8 cellular contexts compared by ENCODE assay signal in the genomic region with DNA sequence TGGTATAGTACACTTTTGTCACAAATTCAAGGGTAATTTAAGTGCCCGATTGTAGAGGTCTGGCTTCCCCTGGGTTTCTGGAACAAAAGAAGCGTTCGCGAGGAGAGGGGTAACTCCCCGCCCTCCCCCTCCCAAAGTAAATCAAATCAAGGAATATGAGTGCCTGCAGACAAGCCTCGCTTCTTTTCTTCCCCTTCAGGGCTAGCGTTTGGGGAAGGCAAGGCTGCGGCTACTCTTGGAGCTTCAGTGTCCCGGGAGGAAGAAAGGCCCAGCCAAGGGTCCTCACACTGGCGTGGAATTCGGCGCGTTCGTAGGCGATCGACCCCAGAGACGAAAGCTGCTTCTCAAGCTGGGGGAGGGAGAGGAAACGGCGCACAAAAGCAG. TPM values are rescaled to one million over a fixed set of nuclear protein-coding genes. Genes with fewer than 3 reads are reported as not detected.
DNase-seq lines count a peak whose midpoint lies in the region; ATAC-seq and TF ChIP-seq lines count a peak whose summit lies in the region.

No MANE protein-coding gene starts in this region.

- peak overlapping the region; percentile 96 for H3K4me3 Mint-ChIP-seq in activated T-helper 17 cell treated with anti-CD3 and anti-CD28 coated beads, Interleukin-2, amount 50 U/mL, for 72 hours

- H3K36me3 ChIP-seq in HUES48 (ENCODE audit: control insufficient read depth, insufficient read depth, low read length) = peaks cover 3% of the 10 kb centered on the region; the same call in 1 of the 2 replicates
- H3K36me3 ChIP-seq in hepatocyte (replicated peaks; ENCODE audit: insufficient read depth, low read depth) = no peaks in the 10 kb centered on the region
- no peaks in the 10 kb centered on the region for H3K36me3 ChIP-seq in smooth muscle cell (ENCODE audit: low read depth)

- peaks cover 13% of the 10 kb centered on the region for H3K4me1 Mint-ChIP-seq in activated T-helper 17 cell treated with anti-CD3 and anti-CD28 coated beads, Interleukin-2, amount 50 U/mL, for 72 hours

- ATAC-seq in activated T-helper 17 cell treated with anti-CD3 and anti-CD28 coated beads, Interleukin-2, amount 50 U/mL, for 72 hours (replicated peaks) = no peak
- no peak for ATAC-seq in HG03521 (IDR thresholded peaks at IDR 0.05; ENCODE audit: unreplicated experiment)

- H3K9me2 ChIP-seq in hepatocyte (replicated peaks; ENCODE audit: insufficient read depth) = no peaks in the 10 kb centered on the region

- peak overlapping the region; percentile 98 for H3K9ac ChIP-seq in HUES48 (ENCODE audit: low read depth, low read length)
- H3K9ac ChIP-seq in smooth muscle cell (ENCODE audit: low read depth) = peak overlapping the region; percentile 92

- H3K4me1 ChIP-seq in HUES48 (ENCODE audit: control insufficient read depth, insufficient read depth, low read length) (peaks cover 18% of the 10 kb centered on the region), hepatocyte (ENCODE audit: insufficient read depth) (peaks cover 11% of the 10 kb centered on the region), smooth muscle cell (ENCODE audit: low read depth) (peaks cover 12% of the 10 kb centered on the region)

- H3F3A ChIP-seq in smooth muscle cell (ENCODE audit: low read depth) = peaks cover 6% of the 10 kb centered on the region

- H3K27me3 ChIP-seq in HUES48 (ENCODE audit: control insufficient read depth, insufficient read depth, low read length) = no peaks in the 10 kb centered on the region
- no peaks in the 10 kb centered on the region for H3K27me3 ChIP-seq in hepatocyte
- no peaks in the 10 kb centered on the region for H3K27me3 ChIP-seq in smooth muscle cell (ENCODE audit: low read depth)

- H4K20me1 ChIP-seq in hepatocyte (ENCODE audit: insufficient read depth, poor library complexity, severe bottlenecking) (peaks cover 18% of the 10 kb centered on the region), smooth muscle cell (ENCODE audit: low read depth) (peaks cover 29% of the 10 kb centered on the region)

- H3K4me3 ChIP-seq in HUES48 (ENCODE audit: low read depth, low read length) = peak overlapping the region; percentile 82
- peak overlapping the region; percentile 95 for H3K4me3 ChIP-seq in hepatocyte
- H3K4me3 ChIP-seq in smooth muscle cell = peak overlapping the region; percentile 98

- peaks cover 64% of the 10 kb centered on the region for H3K79me2 ChIP-seq in hepatocyte
- H3K79me2 ChIP-seq in smooth muscle cell (ENCODE audit: low read depth) = peaks cover 53% of the 10 kb centered on the region

- no peaks in the 10 kb centered on the region for H3K9me3 Mint-ChIP-seq in activated T-helper 17 cell treated with anti-CD3 and anti-CD28 coated beads, Interleukin-2, amount 50 U/mL, for 72 hours

- DNase-seq in hepatocyte (ENCODE audit: low spot score) (no peak), smooth muscle cell (lab: John Stamatoyannopoulos, UW; ENCODE audit: unreplicated experiment) (no peak), DMS 273 treated with DMSO at 0.1 percent for 48 hours (lab: John Stamatoyannopoulos, UW) (no peak), midbrain (lab: John Stamatoyannopoulos, UW) (no peak)
- DNase-seq in stimulated activated naive CD4-positive, alpha-beta T cell (lab: John Stamatoyannopoulos, UW) = no peak

- H3K27ac Mint-ChIP-seq in activated T-helper 17 cell treated with anti-CD3 and anti-CD28 coated beads, Interleukin-2, amount 50 U/mL, for 72 hours = peak overlapping the region; percentile 99

- H3K4me2 ChIP-seq in hepatocyte = peak overlapping the region; percentile 91
- H3K4me2 ChIP-seq in smooth muscle cell = peak overlapping the region; percentile 97

- H3K27me3 Mint-ChIP-seq in activated T-helper 17 cell treated with anti-CD3 and anti-CD28 coated beads, Interleukin-2, amount 50 U/mL, for 72 hours = no peaks in the 10 kb centered on the region

- no peak for TF ChIP-seq CTCF in hepatocyte (IDR thresholded peaks at IDR 0.05; ENCODE audit: poor library complexity)
- no peak for TF ChIP-seq CTCF in smooth muscle cell (IDR thresholded peaks at IDR 0.05; ENCODE audit: borderline replicate concordance, insufficient read depth, poor library complexity, severe bottlenecking)

- peaks cover 61% of the 10 kb centered on the region for H3K36me3 Mint-ChIP-seq in activated T-helper 17 cell treated with anti-CD3 and anti-CD28 coated beads, Interleukin-2, amount 50 U/mL, for 72 hours (ENCODE audit: low read depth)

- no peaks in the 10 kb centered on the region for H3K9me3 ChIP-seq in HUES48 (ENCODE audit: control insufficient read depth, insufficient read depth, low read length)
- H3K9me3 ChIP-seq in hepatocyte (ENCODE audit: low read depth) = no peaks in the 10 kb centered on the region
- no peaks in the 10 kb centered on the region for H3K9me3 ChIP-seq in smooth muscle cell (replicated peaks; ENCODE audit: low read depth)

- under 1% methylated on average over 19 of the region's 19 CpGs for WGBS in hepatocyte (ENCODE audit: low lambda C conversion rate, missing lambda C conversion rate)
- WGBS in smooth muscle cell (ENCODE audit: low lambda C conversion rate) = under 1% methylated on average over 19 of the region's 19 CpGs

- H3K27ac ChIP-seq in HUES48 (ENCODE audit: low read depth, low read length) (peak overlapping the region; percentile 100), hepatocyte (peak overlapping the region; percentile 99), smooth muscle cell (ENCODE audit: low read depth) (peak overlapping the region; percentile 92)

- peak overlapping the region; percentile 98 for H2AFZ ChIP-seq in hepatocyte
- peak overlapping the region; percentile 99 for H2AFZ ChIP-seq in smooth muscle cell (ENCODE audit: low read depth)

RNA-seq across cellular contexts. Expression of a gene that starts 0.4 kb away (rescaled TPM):
- total RNA-seq in activated T-helper 17 cell treated with anti-CD3 and anti-CD28 coated beads, Interleukin-2, amount 50 U/mL, for 72 hours = 100 to 1,000 TPM; 268 to 285 TPM
- total RNA-seq in hepatocyte (112 and 115 TPM in 2 replicates), smooth muscle cell (60.2 and 98.6 TPM in 2 replicates)
- polyA plus RNA-seq in hepatocyte (22.4 and 28.1 TPM in 2 replicates), smooth muscle cell (20.1 and 22.6 TPM in 2 replicates)
